Comparison of ENCODE assay signal across 1 cellular context in the genomic region with DNA sequence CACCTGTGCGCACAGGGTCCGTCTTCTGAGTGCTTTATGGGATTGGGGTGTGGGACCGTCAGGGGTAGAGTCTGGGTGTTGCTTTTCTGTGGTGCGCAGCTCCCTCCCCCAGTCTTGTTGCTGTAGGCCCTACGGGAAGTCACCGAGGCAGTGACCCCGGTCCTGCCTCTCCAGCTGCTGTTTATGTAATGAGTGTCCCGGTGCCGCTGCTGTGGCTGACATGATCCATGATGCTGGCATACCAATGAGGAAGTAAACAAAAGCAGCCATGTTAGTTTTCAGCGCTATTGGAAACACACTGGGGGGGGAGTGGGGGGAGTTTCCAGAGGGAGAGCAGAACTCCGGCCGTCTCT.
TF ChIP-seq lines count a peak whose summit lies in the region.

No MANE protein-coding gene starts in this region.

TF ChIP-seq in HepG2, 621 proteins besides CTCF, POLR2A, EP300 and RAD21 (continued from another document and continues in another):
- no peak for TF ChIP-seq ZNF646 (CRISPR knock-in tag; IDR thresholded peaks at IDR 0.05)
- no peak for TF ChIP-seq PLRG1 (conservative IDR thresholded peaks at IDR 0.05)
- TF ChIP-seq KDM5A (IDR thresholded peaks at IDR 0.05; ENCODE audit: borderline replicate concordance, low read length), result no peak
- no peak for TF ChIP-seq ZNF468 (CRISPR knock-in tag; IDR thresholded peaks at IDR 0.05)
- peak; percentile 21; the same call in 1 of the 2 replicates for TF ChIP-seq ETV5 (CRISPR knock-in tag; IDR thresholded peaks at IDR 0.05; ENCODE audit: borderline replicate concordance)
- no peak for TF ChIP-seq GLI4 (CRISPR knock-in tag; IDR thresholded peaks at IDR 0.05; ENCODE audit: borderline replicate concordance)
- TF ChIP-seq CSRNP1 (CRISPR knock-in tag; IDR thresholded peaks at IDR 0.05), result no peak
- no peak for TF ChIP-seq ZNF484 (CRISPR knock-in tag; IDR thresholded peaks at IDR 0.05; ENCODE audit: borderline replicate concordance, low read depth)
- TF ChIP-seq SNAI1 (CRISPR knock-in tag; IDR thresholded peaks at IDR 0.05; ENCODE audit: borderline replicate concordance), result no peak
- TF ChIP-seq, protein P1, sequence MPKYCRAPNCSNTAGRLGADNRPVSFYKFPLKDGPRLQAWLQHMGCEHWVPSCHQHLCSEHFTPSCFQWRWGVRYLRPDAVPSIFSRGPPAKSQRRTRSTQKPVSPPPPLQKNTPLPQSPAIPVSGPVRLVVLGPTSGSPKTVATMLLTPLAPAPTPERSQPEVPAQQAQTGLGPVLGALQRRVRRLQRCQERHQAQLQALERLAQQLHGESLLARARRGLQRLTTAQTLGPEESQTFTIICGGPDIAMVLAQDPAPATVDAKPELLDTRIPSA (CRISPR knock-in tag; IDR thresholded peaks at IDR 0.05; ENCODE audit: borderline replicate concordance), result no peak
- TF ChIP-seq ZNF335 (CRISPR knock-in tag; IDR thresholded peaks at IDR 0.05), result 0 out of 2 replicates have a peak, but pooled peaks have one; percentile 50
- TF ChIP-seq MTA3 (CRISPR knock-in tag; IDR thresholded peaks at IDR 0.05), result no peak
- TF ChIP-seq, protein P2, sequence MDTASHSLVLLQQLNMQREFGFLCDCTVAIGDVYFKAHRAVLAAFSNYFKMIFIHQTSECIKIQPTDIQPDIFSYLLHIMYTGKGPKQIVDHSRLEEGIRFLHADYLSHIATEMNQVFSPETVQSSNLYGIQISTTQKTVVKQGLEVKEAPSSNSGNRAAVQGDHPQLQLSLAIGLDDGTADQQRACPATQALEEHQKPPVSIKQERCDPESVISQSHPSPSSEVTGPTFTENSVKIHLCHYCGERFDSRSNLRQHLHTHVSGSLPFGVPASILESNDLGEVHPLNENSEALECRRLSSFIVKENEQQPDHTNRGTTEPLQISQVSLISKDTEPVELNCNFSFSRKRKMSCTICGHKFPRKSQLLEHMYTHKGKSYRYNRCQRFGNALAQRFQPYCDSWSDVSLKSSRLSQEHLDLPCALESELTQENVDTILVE (CRISPR knock-in tag; IDR thresholded peaks at IDR 0.05), result no peak
- TF ChIP-seq JUNB (CRISPR knock-in tag; IDR thresholded peaks at IDR 0.05; ENCODE audit: borderline replicate concordance), result no peak
- TF ChIP-seq TCF12 (IDR thresholded peaks at IDR 0.05), result no peak
- no peak for TF ChIP-seq TCF12 (CRISPR knock-in tag; IDR thresholded peaks at IDR 0.05)
- no peak for TF ChIP-seq ZSCAN21 (CRISPR knock-in tag; IDR thresholded peaks at IDR 0.05; ENCODE audit: borderline replicate concordance)
- no peak for TF ChIP-seq ZNF331 (CRISPR knock-in tag; IDR thresholded peaks at IDR 0.05)
- TF ChIP-seq XRCC5 (optimal IDR thresholded peaks at IDR 0.05; ENCODE audit: low read length), result no peak
- TF ChIP-seq GABPB1 (CRISPR knock-in tag; IDR thresholded peaks at IDR 0.05), result no peak; the same call in 1 of the 2 replicates
- peak; percentile 56 for TF ChIP-seq PATZ1 (CRISPR knock-in tag; IDR thresholded peaks at IDR 0.05)
- no peak for TF ChIP-seq ZNF562 (CRISPR knock-in tag; IDR thresholded peaks at IDR 0.05; ENCODE audit: borderline replicate concordance)
- no peak for TF ChIP-seq PBX3 (CRISPR knock-in tag; IDR thresholded peaks at IDR 0.05; ENCODE audit: borderline replicate concordance)
- TF ChIP-seq ZNF333 (CRISPR knock-in tag; IDR thresholded peaks at IDR 0.05; ENCODE audit: borderline replicate concordance), result no peak
- TF ChIP-seq ZNF749 (CRISPR knock-in tag; IDR thresholded peaks at IDR 0.05; ENCODE audit: borderline replicate concordance), result no peak
- no peak for TF ChIP-seq ZNF552 (CRISPR knock-in tag; IDR thresholded peaks at IDR 0.05; ENCODE audit: borderline replicate concordance)
- TF ChIP-seq ZFP36L1 (CRISPR knock-in tag; IDR thresholded peaks at IDR 0.05), result no peak
- TF ChIP-seq ZHX2 (IDR thresholded peaks at IDR 0.05; ENCODE audit: low read depth), result no peak
- TF ChIP-seq ZHX2 (CRISPR knock-in tag; IDR thresholded peaks at IDR 0.05; ENCODE audit: borderline replicate concordance), result no peak
- no peak; the same call in 1 of the 2 replicates for TF ChIP-seq ZNF343 (CRISPR knock-in tag; IDR thresholded peaks at IDR 0.05)
- no peak for TF ChIP-seq TSC22D2 (CRISPR knock-in tag; IDR thresholded peaks at IDR 0.05; ENCODE audit: borderline replicate concordance)
- TF ChIP-seq HOXA9 (CRISPR knock-in tag; IDR thresholded peaks at IDR 0.05; ENCODE audit: borderline replicate concordance), result no peak; the same call in 1 of the 2 replicates
- TF ChIP-seq ZNF761 (CRISPR knock-in tag; conservative IDR thresholded peaks at IDR 0.05), result no peak
- TF ChIP-seq IRF9 (CRISPR knock-in tag; IDR thresholded peaks at IDR 0.05; ENCODE audit: borderline replicate concordance), result no peak
- TF ChIP-seq, protein P3, sequence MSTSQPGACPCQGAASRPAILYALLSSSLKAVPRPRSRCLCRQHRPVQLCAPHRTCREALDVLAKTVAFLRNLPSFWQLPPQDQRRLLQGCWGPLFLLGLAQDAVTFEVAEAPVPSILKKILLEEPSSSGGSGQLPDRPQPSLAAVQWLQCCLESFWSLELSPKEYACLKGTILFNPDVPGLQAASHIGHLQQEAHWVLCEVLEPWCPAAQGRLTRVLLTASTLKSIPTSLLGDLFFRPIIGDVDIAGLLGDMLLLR (CRISPR knock-in tag; IDR thresholded peaks at IDR 0.05), result no peak
- no peak for TF ChIP-seq ZNF607 (CRISPR knock-in tag; IDR thresholded peaks at IDR 0.05; ENCODE audit: borderline replicate concordance)
- TF ChIP-seq SMARCE1 (IDR thresholded peaks at IDR 0.05; ENCODE audit: borderline replicate concordance), result no peak
- no peak for TF ChIP-seq ZNF337 (CRISPR knock-in tag; IDR thresholded peaks at IDR 0.05; ENCODE audit: borderline replicate concordance, low read depth)
